ENCODE assay signal across 1 cellular context in the genomic region with DNA sequence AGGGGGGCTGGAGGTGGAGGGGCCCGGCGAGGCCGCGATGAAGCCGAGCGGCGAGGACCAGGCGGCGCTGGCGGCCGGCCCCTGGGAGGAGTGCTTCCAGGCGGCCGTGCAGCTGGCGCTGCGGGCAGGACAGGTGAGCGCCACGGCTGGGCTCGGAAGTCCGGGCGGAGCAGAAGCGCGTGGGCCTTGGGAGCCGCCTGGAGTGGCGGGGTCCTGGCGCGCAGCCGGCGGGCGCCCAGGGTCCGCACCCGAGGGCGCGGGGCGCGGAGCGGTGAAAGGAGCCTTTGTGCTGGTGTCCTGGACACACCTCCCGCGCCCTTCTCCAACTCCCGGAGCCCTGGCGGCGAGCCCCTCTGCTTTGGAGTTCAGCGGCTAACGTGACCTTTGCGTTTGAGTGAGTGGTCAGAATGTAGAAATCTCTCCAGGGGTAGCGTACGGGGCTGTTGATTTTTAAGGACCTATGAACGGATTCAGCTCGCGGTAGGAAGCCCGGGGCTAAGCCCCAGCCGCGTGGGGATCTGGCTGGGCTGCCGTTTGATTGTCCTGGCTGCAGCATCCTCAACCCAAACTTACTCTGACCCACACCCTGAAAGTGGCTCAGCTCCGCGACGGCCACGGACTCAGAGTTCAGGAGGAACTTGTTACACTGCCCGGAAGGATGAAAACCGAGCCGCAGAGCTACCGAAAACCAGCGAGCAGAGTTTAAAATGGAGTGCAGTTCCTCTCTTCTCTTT.
TF ChIP-seq lines count a peak whose summit lies in the region.

No MANE protein-coding gene starts in this region.

TF ChIP-seq in GM23338, 12 proteins besides CTCF, POLR2A, EP300 and RAD21 (continued from another document):
- TF ChIP-seq, protein P1, sequence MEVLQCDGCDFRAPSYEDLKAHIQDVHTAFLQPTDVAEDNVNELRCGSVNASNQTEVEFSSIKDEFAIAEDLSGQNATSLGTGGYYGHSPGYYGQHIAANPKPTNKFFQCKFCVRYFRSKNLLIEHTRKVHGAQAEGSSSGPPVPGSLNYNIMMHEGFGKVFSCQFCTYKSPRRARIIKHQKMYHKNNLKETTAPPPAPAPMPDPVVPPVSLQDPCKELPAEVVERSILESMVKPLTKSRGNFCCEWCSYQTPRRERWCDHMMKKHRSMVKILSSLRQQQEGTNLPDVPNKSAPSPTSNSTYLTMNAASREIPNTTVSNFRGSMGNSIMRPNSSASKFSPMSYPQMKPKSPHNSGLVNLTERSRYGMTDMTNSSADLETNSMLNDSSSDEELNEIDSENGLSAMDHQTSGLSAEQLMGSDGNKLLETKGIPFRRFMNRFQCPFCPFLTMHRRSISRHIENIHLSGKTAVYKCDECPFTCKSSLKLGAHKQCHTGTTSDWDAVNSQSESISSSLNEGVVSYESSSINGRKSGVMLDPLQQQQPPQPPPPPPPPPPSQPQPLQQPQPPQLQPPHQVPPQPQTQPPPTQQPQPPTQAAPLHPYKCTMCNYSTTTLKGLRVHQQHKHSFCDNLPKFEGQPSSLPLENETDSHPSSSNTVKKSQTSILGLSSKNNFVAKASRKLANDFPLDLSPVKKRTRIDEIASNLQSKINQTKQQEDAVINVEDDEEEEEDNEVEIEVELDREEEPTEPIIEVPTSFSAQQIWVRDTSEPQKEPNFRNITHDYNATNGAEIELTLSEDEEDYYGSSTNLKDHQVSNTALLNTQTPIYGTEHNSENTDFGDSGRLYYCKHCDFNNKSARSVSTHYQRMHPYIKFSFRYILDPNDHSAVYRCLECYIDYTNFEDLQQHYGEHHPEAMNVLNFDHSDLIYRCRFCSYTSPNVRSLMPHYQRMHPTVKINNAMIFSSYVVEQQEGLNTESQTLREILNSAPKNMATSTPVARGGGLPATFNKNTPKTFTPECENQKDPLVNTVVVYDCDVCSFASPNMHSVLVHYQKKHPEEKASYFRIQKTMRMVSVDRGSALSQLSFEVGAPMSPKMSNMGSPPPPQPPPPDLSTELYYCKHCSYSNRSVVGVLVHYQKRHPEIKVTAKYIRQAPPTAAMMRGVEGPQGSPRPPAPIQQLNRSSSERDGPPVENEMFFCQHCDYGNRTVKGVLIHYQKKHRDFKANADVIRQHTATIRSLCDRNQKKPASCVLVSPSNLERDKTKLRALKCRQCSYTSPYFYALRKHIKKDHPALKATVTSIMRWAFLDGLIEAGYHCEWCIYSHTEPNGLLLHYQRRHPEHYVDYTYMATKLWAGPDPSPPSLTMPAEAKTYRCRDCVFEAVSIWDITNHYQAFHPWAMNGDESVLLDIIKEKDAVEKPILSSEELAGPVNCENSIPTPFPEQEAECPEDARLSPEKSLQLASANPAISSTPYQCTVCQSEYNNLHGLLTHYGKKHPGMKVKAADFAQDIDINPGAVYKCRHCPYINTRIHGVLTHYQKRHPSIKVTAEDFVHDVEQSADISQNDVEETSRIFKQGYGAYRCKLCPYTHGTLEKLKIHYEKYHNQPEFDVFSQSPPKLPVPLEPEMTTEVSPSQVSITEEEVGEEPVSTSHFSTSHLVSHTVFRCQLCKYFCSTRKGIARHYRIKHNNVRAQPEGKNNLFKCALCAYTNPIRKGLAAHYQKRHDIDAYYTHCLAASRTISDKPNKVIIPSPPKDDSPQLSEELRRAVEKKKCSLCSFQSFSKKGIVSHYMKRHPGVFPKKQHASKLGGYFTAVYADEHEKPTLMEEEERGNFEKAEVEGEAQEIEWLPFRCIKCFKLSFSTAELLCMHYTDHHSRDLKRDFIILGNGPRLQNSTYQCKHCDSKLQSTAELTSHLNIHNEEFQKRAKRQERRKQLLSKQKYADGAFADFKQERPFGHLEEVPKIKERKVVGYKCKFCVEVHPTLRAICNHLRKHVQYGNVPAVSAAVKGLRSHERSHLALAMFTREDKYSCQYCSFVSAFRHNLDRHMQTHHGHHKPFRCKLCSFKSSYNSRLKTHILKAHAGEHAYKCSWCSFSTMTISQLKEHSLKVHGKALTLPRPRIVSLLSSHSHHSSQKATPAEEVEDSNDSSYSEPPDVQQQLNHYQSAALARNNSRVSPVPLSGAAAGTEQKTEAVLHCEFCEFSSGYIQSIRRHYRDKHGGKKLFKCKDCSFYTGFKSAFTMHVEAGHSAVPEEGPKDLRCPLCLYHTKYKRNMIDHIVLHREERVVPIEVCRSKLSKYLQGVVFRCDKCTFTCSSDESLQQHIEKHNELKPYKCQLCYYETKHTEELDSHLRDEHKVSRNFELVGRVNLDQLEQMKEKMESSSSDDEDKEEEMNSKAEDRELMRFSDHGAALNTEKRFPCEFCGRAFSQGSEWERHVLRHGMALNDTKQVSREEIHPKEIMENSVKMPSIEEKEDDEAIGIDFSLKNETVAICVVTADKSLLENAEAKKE (CRISPR knock-in tag; IDR thresholded peaks at IDR 0.05) = no peak
- TF ChIP-seq ZNF114 (CRISPR knock-in tag; IDR thresholded peaks at IDR 0.05) (no peak), JUNB (IDR thresholded peaks at IDR 0.05; ENCODE audit: unreplicated experiment) (no peak)
